Comparison of ENCODE assay signal across 8 cellular contexts in the genomic region with DNA sequence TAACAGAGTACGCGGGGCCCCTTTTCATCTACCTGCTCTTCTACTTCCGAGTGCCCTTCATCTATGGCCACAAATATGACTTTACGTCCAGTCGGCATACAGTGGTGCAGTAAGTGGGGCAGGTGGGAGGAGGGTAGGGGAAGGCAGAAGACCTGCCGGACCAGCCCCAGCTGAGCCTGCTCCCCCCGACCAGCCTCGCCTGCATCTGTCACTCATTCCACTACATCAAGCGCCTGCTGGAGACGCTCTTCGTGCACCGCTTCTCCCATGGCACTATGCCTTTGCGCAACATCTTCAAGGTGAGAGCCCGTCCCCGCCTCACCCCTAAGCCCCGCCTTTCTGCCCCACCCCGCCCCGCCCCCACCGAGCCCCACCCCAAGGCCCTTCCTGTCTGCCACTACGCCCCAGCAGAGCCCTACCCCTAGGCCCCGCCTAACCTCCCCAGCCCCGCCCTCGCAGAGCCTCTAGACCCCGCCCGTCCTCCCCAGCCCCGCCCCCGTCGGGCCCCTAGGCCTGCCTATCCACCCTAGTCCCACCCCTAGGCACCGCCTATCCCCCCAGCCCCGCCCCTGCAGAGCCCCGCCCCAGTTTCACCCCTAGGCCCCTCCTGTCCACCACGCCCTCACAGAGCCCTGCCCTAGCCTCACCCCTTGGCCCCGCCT. TPM values are rescaled to one million over a fixed set of nuclear protein-coding genes. Genes with fewer than 3 reads are reported as not detected.
A peak's percentile ranks its signal among the peaks of the same experiment; 100 is the strongest.
DNase-seq lines count a peak whose midpoint lies in the region; ATAC-seq, FAIRE-seq and TF ChIP-seq lines count a peak whose summit lies in the region.

No MANE protein-coding gene starts in this region.

- ATAC-seq in activated CD8-positive, alpha-beta T cell treated with anti-CD3 and anti-CD28 coated beads, Interleukin-2, amount 10 ng/mL, durations not matched to agents 7 days and 5 days: peak; percentile 72
- ATAC-seq in HG02981 (IDR thresholded peaks at IDR 0.05; ENCODE audit: unreplicated experiment): no peak

- peak; percentile 51 for DNase-seq in AG08396 (ENCODE audit: low spot score)
- DNase-seq in activated CD8-positive, alpha-beta T cell treated with anti-CD3 and anti-CD28 coated beads, Interleukin-2, amount 10 ng/mL, durations not matched to agents 7 days and 5 days: peak; percentile 70
- DNase-seq in iPS-NIHi11 (ENCODE audit: low spot score): peak; percentile 93
- peak; percentile 52 for DNase-seq in urothelium cell line (ENCODE audit: low spot score)
- DNase-seq in foreskin melanocyte: no peak
- no peak for DNase-seq in HT-29 (ENCODE audit: low spot score)

- H3K4me3 Mint-ChIP-seq in activated CD8-positive, alpha-beta T cell treated with anti-CD3 and anti-CD28 coated beads, Interleukin-2, amount 10 ng/mL, durations not matched to agents 7 days and 5 days: no peak overlapping the region

- H3K9me3 ChIP-seq in HEK293 (ENCODE audit: control insufficient read depth, insufficient read depth, low read depth, low read length): no peaks in the 10 kb centered on the region

- H3K4me1 Mint-ChIP-seq in activated CD8-positive, alpha-beta T cell treated with anti-CD3 and anti-CD28 coated beads, Interleukin-2, amount 10 ng/mL, durations not matched to agents 7 days and 5 days (ENCODE audit: low read depth): peaks cover 36% of the 10 kb centered on the region

- TF ChIP-seq CTCF in HEK293 (tag by site-specific recombination; IDR thresholded peaks at IDR 0.05): no peak

- 0 out of 2 replicates have a peak overlapping the region, but pooled peaks have one; percentile 16 for H3K27ac ChIP-seq in HEK293 (ENCODE audit: extremely low read depth, low read depth, low read length)

- no peaks in the 10 kb centered on the region for H3K9me3 Mint-ChIP-seq in activated CD8-positive, alpha-beta T cell treated with anti-CD3 and anti-CD28 coated beads, Interleukin-2, amount 10 ng/mL, durations not matched to agents 7 days and 5 days (ENCODE audit: insufficient read depth)

- H3K36me3 Mint-ChIP-seq in activated CD8-positive, alpha-beta T cell treated with anti-CD3 and anti-CD28 coated beads, Interleukin-2, amount 10 ng/mL, durations not matched to agents 7 days and 5 days (ENCODE audit: low read depth): peaks cover 25% of the 10 kb centered on the region

- H3K4me1 ChIP-seq in HEK293 (ENCODE audit: control insufficient read depth, insufficient read depth, low read length): no peaks in the 10 kb centered on the region

- CTCF ChIA-PET in HEK293 (lab: Yijun Ruan, JAX): interaction anchor here (1.4 kb wide), 1 partner anchor 10 kb away, joined by 4 read pairs; no protein-coding TSS in a partner anchor
- CTCF ChIA-PET in activated CD8-positive, alpha-beta T cell treated with anti-CD3 and anti-CD28 coated beads, Interleukin-2, amount 10 ng/mL, durations not matched to agents 7 days and 5 days (lab: Charles Lee): interaction anchor here (1.0 kb wide), 1 partner anchor 122 kb away, joined by 3 read pairs; no protein-coding TSS in a partner anchor

- no peak overlapping the region for H3K4me3 ChIP-seq in HEK293 (ENCODE audit: low read depth, low read length)

- POLR2A ChIA-PET in HEK293 (lab: Yijun Ruan, JAX): interaction anchor here (1.0 kb wide), 1 partner anchor 10 kb away, joined by 4 read pairs; no protein-coding TSS in a partner anchor
- POLR2A ChIA-PET in activated CD8-positive, alpha-beta T cell treated with anti-CD3 and anti-CD28 coated beads, Interleukin-2, amount 10 ng/mL, durations not matched to agents 7 days and 5 days (lab: Charles Lee): interaction anchor here (0.6 kb wide), 1 partner anchor 1976 kb away, joined by 3 read pairs; no protein-coding TSS in a partner anchor

- FAIRE-seq in urothelium cell line (lab: Jason Lieb, UNC): no peak

- H3K36me3 ChIP-seq in HEK293 (ENCODE audit: control insufficient read depth in 2 of 2, insufficient read depth in 1 of 2, low read length in 2 of 2): peaks cover 0 to 38% of the 10 kb centered on the region in 2 experiments; a peak in 2 of 3 replicates

- H3K27ac Mint-ChIP-seq in activated CD8-positive, alpha-beta T cell treated with anti-CD3 and anti-CD28 coated beads, Interleukin-2, amount 10 ng/mL, durations not matched to agents 7 days and 5 days: no peak overlapping the region

- H3K27me3 Mint-ChIP-seq in activated CD8-positive, alpha-beta T cell treated with anti-CD3 and anti-CD28 coated beads, Interleukin-2, amount 10 ng/mL, durations not matched to agents 7 days and 5 days (ENCODE audit: low read depth): no peaks in the 10 kb centered on the region

TF ChIP-seq in HEK293, 187 proteins besides CTCF, POLR2A, EP300 and RAD21:
- TF ChIP-seq KLF8 (tag by site-specific recombination; IDR thresholded peaks at IDR 0.05) (peak; percentile 49; the same call in 1 of the 2 replicates), ZNF341 (tag by site-specific recombination; IDR thresholded peaks at IDR 0.05; ENCODE audit: low read depth) (peak; percentile 63), BCL11B (tag by site-specific recombination; IDR thresholded peaks at IDR 0.05; ENCODE audit: low read depth) (no peak)

RNA-seq across cellular contexts. Expression of gene NDUFB7, which starts 7.7 kb away (rescaled TPM):
- 100 to 1,000 TPM; 133 to 142 TPM for total RNA-seq in activated CD8-positive, alpha-beta T cell treated with anti-CD3 and anti-CD28 coated beads, Interleukin-2, amount 10 ng/mL, durations not matched to agents 7 days and 5 days
- 482 and 492 TPM in 2 replicates for total RNA-seq in HT-29 (2014; rRNA removed; shearing (Covaris generic))

RNA-seq across cellular contexts. Expression of gene CLEC17A, which starts 18.8 kb away (rescaled TPM):
- not detected for total RNA-seq in activated CD8-positive, alpha-beta T cell treated with anti-CD3 and anti-CD28 coated beads, Interleukin-2, amount 10 ng/mL, durations not matched to agents 7 days and 5 days
- total RNA-seq in HT-29 (2014; rRNA removed; shearing (Covaris generic)): not detected in 2 replicates

RNA-seq across cellular contexts. Expression of gene TECR, which starts 34.7 kb away (rescaled TPM):
- 100 to 1,000 TPM; 153 to 163 TPM for total RNA-seq in activated CD8-positive, alpha-beta T cell treated with anti-CD3 and anti-CD28 coated beads, Interleukin-2, amount 10 ng/mL, durations not matched to agents 7 days and 5 days
- 117 and 146 TPM in 2 replicates for total RNA-seq in HT-29 (2014; rRNA removed; shearing (Covaris generic))

RNA-seq across cellular contexts. Expression of gene DNAJB1, which starts 45.9 kb away (rescaled TPM):
- total RNA-seq in activated CD8-positive, alpha-beta T cell treated with anti-CD3 and anti-CD28 coated beads, Interleukin-2, amount 10 ng/mL, durations not matched to agents 7 days and 5 days: 100 to 1,000 TPM; 110 to 112 TPM
- 77.7 and 79.9 TPM in 2 replicates for total RNA-seq in HT-29 (2014; rRNA removed; shearing (Covaris generic))

Comparison
In these comparisons a context has a peak if more than half of its experiments do, and no peak if none do; other contexts are left out.
1. DNase-seq: peak in AG08396 (single experiment), activated CD8-positive, alpha-beta T cell treated with anti-CD3 and anti-CD28 coated beads, Interleukin-2, amount 10 ng/mL, durations not matched to agents 7 days and 5 days (single experiment), iPS-NIHi11 (single experiment) and urothelium cell line (single experiment); none in foreskin melanocyte (single experiment) and HT-29 (single experiment).